Comparison of ENCODE assay signal across 20 cellular contexts in genomic region chr1:84348240-84348555, GRCh38. TPM values are rescaled to one million over a fixed set of nuclear protein-coding genes. Genes with fewer than 3 reads are reported as not detected.
DNase-seq lines count a peak whose midpoint lies in the region; ATAC-seq, FAIRE-seq and TF ChIP-seq lines count a peak whose summit lies in the region.
"Had no signal": no experiment of that assay in that cellular context is flagged by ENCODE, and none has a peak within 500 bp of the region (broad histone marks: within the 10 kb centered on the region; RNA-seq: fewer than 3 reads in every experiment).

No MANE protein-coding gene starts in this region.

- H3K4me1 Mint-ChIP-seq in activated T-helper 1 cell treated with anti-CD3 and anti-CD28 coated beads, Interleukin-12 subunit alpha, Interleukin-12 subunit beta, Interleukin-2, Interleukin-4 antibody, amounts not matched to agents 30 ng/mL and 10 ng/mL and 1 ng/mL, durations not matched to agents 14 hours and 24 hours and 36 hours (ENCODE audit: low read depth), result no peaks in the 10 kb centered on the region
- H3K4me1 Mint-ChIP-seq: IgD-negative memory B cell, naive B cell had no signal

- no peaks in the 10 kb centered on the region for H3K9me1 ChIP-seq in K562 (ENCODE audit: control insufficient read depth, insufficient read depth, low read length)

- ATAC-seq in K562 (no peak; the same call in 2 of the 3 replicates), HG02970 (IDR thresholded peaks at IDR 0.05; ENCODE audit: low FRiP score, unreplicated experiment) (no peak), GM18870 (IDR thresholded peaks at IDR 0.05; ENCODE audit: unreplicated experiment) (no peak)
- ATAC-seq: gastroesophageal sphincter, right lobe of liver had no signal

- no peak for TF ChIP-seq CTCF in K562 (IDR thresholded peaks at IDR 0.05 in 2 of 3, conservative IDR thresholded peaks at IDR 0.05 in 1 of 3; ENCODE audit: insufficient read depth in 2 of 3, low read depth in 1 of 3, low read length in 3 of 3)

- no peak overlapping the region for H3K4me3 ChIP-seq in K562
- H3K4me3 ChIP-seq: ascending aorta, coronary artery, gastroesophageal sphincter, right lobe of liver had no signal

- FAIRE-seq in K562 (lab: Jason Lieb, UNC), result no peak
- FAIRE-seq: endothelial cell of umbilical vein had no signal

- intact Hi-C loops in K562 (cut with micrococcal nuclease), result no loop called here
- intact Hi-C loops in activated T-helper 1 cell treated with anti-CD3 and anti-CD28 coated beads, Interleukin-12 subunit alpha, Interleukin-12 subunit beta, Interleukin-2, Interleukin-4 antibody, amounts not matched to agents 30 ng/mL and 10 ng/mL and 1 ng/mL, durations not matched to agents 14 hours and 24 hours and 36 hours (cut with micrococcal nuclease), result no loop called here

- no peaks in the 10 kb centered on the region for H3K9me3 Mint-ChIP-seq in activated T-helper 1 cell treated with anti-CD3 and anti-CD28 coated beads, Interleukin-12 subunit alpha, Interleukin-12 subunit beta, Interleukin-2, Interleukin-4 antibody, amounts not matched to agents 30 ng/mL and 10 ng/mL and 1 ng/mL, durations not matched to agents 14 hours and 24 hours and 36 hours
- H3K9me3 Mint-ChIP-seq: IgD-negative memory B cell, naive B cell had no signal

- TF ChIP-seq POLR2A in K562 (conservative IDR thresholded peaks at IDR 0.05), result no peak

- no peaks in the 10 kb centered on the region; a peak in 2 of 5 replicates for H3K4me1 ChIP-seq in K562 (replicated peaks in 1 of 2; ENCODE audit: control insufficient read depth in 2 of 2, insufficient read depth in 2 of 2, low read length in 2 of 2)
- H3K4me1 ChIP-seq: ascending aorta, right lobe of liver had no signal

- no peak overlapping the region for H3K27ac ChIP-seq in K562 (ENCODE audit: extremely low read depth, low read depth, low read length)
- H3K27ac ChIP-seq: ascending aorta, coronary artery, gastroesophageal sphincter, right lobe of liver had no signal

- POLR2A ChIA-PET in K562 (lab: Yijun Ruan, JAX), result interaction anchor here (0.5 kb wide), 1 partner anchor 646 kb away, joined by 3 read pairs; no protein-coding TSS in a partner anchor

- H3K9me3 ChIP-seq in K562 (replicated peaks; ENCODE audit: control insufficient read depth, insufficient read depth, low read depth, low read length), result no peaks in the 10 kb centered on the region
- H3K9me3 ChIP-seq: ascending aorta, gastroesophageal sphincter, right lobe of liver had no signal

- no peak overlapping the region for H3K9ac ChIP-seq in K562 (ENCODE audit: insufficient read depth in 1 of 2, low read depth in 2 of 2, low read length in 2 of 2)

- H3K36me3 ChIP-seq in K562 (ENCODE audit: control insufficient read depth, insufficient read depth, low read length), result no peaks in the 10 kb centered on the region
- H3K36me3 ChIP-seq: ascending aorta, gastroesophageal sphincter, right lobe of liver had no signal

- no peak overlapping the region for H3K4me3 Mint-ChIP-seq in activated T-helper 1 cell treated with anti-CD3 and anti-CD28 coated beads, Interleukin-12 subunit alpha, Interleukin-12 subunit beta, Interleukin-2, Interleukin-4 antibody, amounts not matched to agents 30 ng/mL and 10 ng/mL and 1 ng/mL, durations not matched to agents 14 hours and 24 hours and 36 hours
- H3K4me3 Mint-ChIP-seq: IgD-negative memory B cell had no signal

- H3K36me3 Mint-ChIP-seq in activated T-helper 1 cell treated with anti-CD3 and anti-CD28 coated beads, Interleukin-12 subunit alpha, Interleukin-12 subunit beta, Interleukin-2, Interleukin-4 antibody, amounts not matched to agents 30 ng/mL and 10 ng/mL and 1 ng/mL, durations not matched to agents 14 hours and 24 hours and 36 hours (ENCODE audit: low read depth), result no peaks in the 10 kb centered on the region
- H3K36me3 Mint-ChIP-seq: IgD-negative memory B cell, naive B cell had no signal

- in situ Hi-C loops in K562 (cut with MboI), result no loop called here

- DNase-seq in HT1080 (ENCODE audit: low read depth) (peak; percentile 32), K562 (ENCODE audit: extremely low read depth in 1 of 4, low spot score in 3 of 4) (peak in 1 of 4 experiments; percentile 13), left kidney (ENCODE audit: low read depth, low spot score) (peak; percentile 9), superior temporal gyrus (ENCODE audit: extremely low spot score) (peak; percentile 30)
- no peak for DNase-seq in activated T-helper 1 cell treated with anti-CD3 and anti-CD28 coated beads, Interleukin-12 subunit alpha, Interleukin-12 subunit beta, Interleukin-2, Interleukin-4 antibody, amounts not matched to agents 30 ng/mL and 10 ng/mL and 1 ng/mL, durations not matched to agents 14 hours and 24 hours and 36 hours (ENCODE audit: low spot score)
- DNase-seq: activated CD4-positive, alpha-beta T cell treated with anti-CD3 and anti-CD28 coated beads for 4 hours; activated naive CD4-positive, alpha-beta T cell treated with Interleukin-2 at 50 U/mL for 16 hours; naive B cell; NCI-H1048; NCI-H748 treated with DMSO at 0.1 percent for 48 hours; right lobe of liver; stimulated activated CD4-positive, alpha-beta T cell treated with anti-CD3 and anti-CD28 coated beads, Interleukin-1b, Interleukin-23, amount 100 ng/mL, for 48 hours had no signal

- no TSS peak for BruUV-seq in K562 (replicated peaks; lab: Mats Ljungman, UMichigan)

- no peaks in the 10 kb centered on the region for H3K79me2 ChIP-seq in K562 (ENCODE audit: control insufficient read depth, insufficient read depth, low read length)

- no peaks in the 10 kb centered on the region for H4K20me1 ChIP-seq in K562 (replicated peaks; ENCODE audit: control insufficient read depth, insufficient read depth, low read length)

- WGBS in K562 (ENCODE audit: insufficient coverage, low coverage, missing lambda C conversion rate), result under 1% methylated on average over 8 of the region's 8 CpGs

- 0 out of 2 replicates have a peak overlapping the region, but pooled peaks have one; percentile 46 for H2AFZ ChIP-seq in K562 (ENCODE audit: low read depth, low read length)

- H3K4me2 ChIP-seq in K562 (ENCODE audit: insufficient read depth, low read length), result no peak overlapping the region

- H3K27ac Mint-ChIP-seq in activated T-helper 1 cell treated with anti-CD3 and anti-CD28 coated beads, Interleukin-12 subunit alpha, Interleukin-12 subunit beta, Interleukin-2, Interleukin-4 antibody, amounts not matched to agents 30 ng/mL and 10 ng/mL and 1 ng/mL, durations not matched to agents 14 hours and 24 hours and 36 hours, result no peak overlapping the region
- H3K27ac Mint-ChIP-seq: IgD-negative memory B cell, naive B cell had no signal

- CTCF ChIA-PET in K562 (lab: Yijun Ruan, JAX; ENCODE audit: low intra/inter-chr PET ratio), result no interaction called here

- TF ChIP-seq EP300 in K562 (IDR thresholded peaks at IDR 0.05; ENCODE audit: low read length), result no peak

- H3K27me3 ChIP-seq in K562 (ENCODE audit: control insufficient read depth in 2 of 2, insufficient read depth in 2 of 2, low read length in 2 of 2), result peaks cover 0 to 4% of the 10 kb centered on the region in 2 experiments; a peak in 2 of 5 replicates
- H3K27me3 ChIP-seq: ascending aorta, gastroesophageal sphincter, right lobe of liver had no signal

- no peak for TF ChIP-seq RAD21 in K562 (CRISPR knock-in tag; conservative IDR thresholded peaks at IDR 0.05 in 1 of 2, IDR thresholded peaks at IDR 0.05 in 1 of 2)

- H3K27me3 Mint-ChIP-seq in activated T-helper 1 cell treated with anti-CD3 and anti-CD28 coated beads, Interleukin-12 subunit alpha, Interleukin-12 subunit beta, Interleukin-2, Interleukin-4 antibody, amounts not matched to agents 30 ng/mL and 10 ng/mL and 1 ng/mL, durations not matched to agents 14 hours and 24 hours and 36 hours (ENCODE audit: insufficient read depth), result no peaks in the 10 kb centered on the region
- H3K27me3 Mint-ChIP-seq: IgD-negative memory B cell, naive B cell had no signal

RNA-seq across cellular contexts. Expression of gene SAMD13, which starts 46.7 kb away (rescaled TPM):
- total RNA-seq in HT1080 (2014; rRNA removed; shearing (Covaris generic)), result 0.47 and 0.79 TPM in 2 replicates
- polyA plus RNA-seq in HT1080 (2015; cell fraction: cytosol; rRNA removed), result 1.2 and 1.4 TPM in 2 replicates
- polyA plus RNA-seq in HT1080 (2015; cell fraction: nucleus; rRNA removed), result 0.22 and 1.6 TPM in 2 replicates
- total RNA-seq in K562 (2011; cell fraction: chromatin; rRNA removed; ENCODE audit: low replicate concordance), result 1.5 TPM in 1 of 2 replicates, not detected in the other
- 0.39 TPM in 1 of 2 replicates, not detected in the other for total RNA-seq in K562 (2011; cell fraction: nucleolus; rRNA removed)
- total RNA-seq in K562 (2011; cell fraction: nucleoplasm; rRNA removed), result 1.1 TPM in 1 of 2 replicates, not detected in the other
- total RNA-seq in K562 (2014; rRNA removed) (0.86 and 1.1 TPM in 2 replicates), K562 (2014; rRNA removed; fragmentation: Illumina TruSeq; extraction: Trizol) (1.1 and 1.3 TPM in 2 replicates), K562 (2015; rRNA removed; fragmentation: Illumina TruSeq; extraction: Trizol) (1.2 and 1.3 TPM in 2 replicates), K562 (2021) (0.56 and 0.78 TPM in 2 replicates)
- polyA plus RNA-seq in K562 (2011; rRNA removed) (0.39 and 0.96 TPM in 2 replicates), K562 (2014; fragmentation: Illumina TruSeq; extraction: Trizol) (1.1 and 1.2 TPM in 2 replicates), K562 (2014; fragmentation: Nextera tagmentation; extraction: Ambion mirVana) (under 1 TPM; 0.92 to 1.00 TPM), K562 (2014; rRNA removed) (1.7 and 2.7 TPM in 2 replicates)
- 0.09 and 0.21 TPM in 2 replicates for polyA plus RNA-seq in K562 (2011; cell fraction: cytosol; rRNA removed)
- 0.25 and 0.78 TPM in 2 replicates for polyA plus RNA-seq in K562 (2011; cell fraction: nucleus; rRNA removed)
- 1.6 and 2.4 TPM in 2 replicates for polyA plus RNA-seq in K562 (2012)
- 0.42 and 1.3 TPM in 2 replicates for polyA minus RNA-seq in K562 (2011; rRNA and poly(A)+ RNA removed)
- polyA minus RNA-seq in K562 (2011; cell fraction: cytosol; rRNA and poly(A)+ RNA removed), result not detected in 2 replicates
- polyA minus RNA-seq in K562 (2011; cell fraction: nucleus; rRNA and poly(A)+ RNA removed), result 0.40 TPM in 1 of 2 replicates, not detected in the other
- 0.34 and 0.60 TPM in 2 replicates for total RNA-seq in activated T-helper 1 cell treated with anti-CD3 and anti-CD28 coated beads, Interleukin-12 subunit alpha, Interleukin-12 subunit beta, Interleukin-2, Interleukin-4 antibody, amounts not matched to agents 30 ng/mL and 10 ng/mL and 1 ng/mL, durations not matched to agents 14 hours and 24 hours and 36 hours
- total RNA-seq: ascending aorta had no signal
- polyA plus RNA-seq: IgD-negative memory B cell had no signal

RNA-seq across cellular contexts. Expression of gene DNASE2B, which starts 50.1 kb away (rescaled TPM):
- total RNA-seq in HT1080 (2014; rRNA removed; shearing (Covaris generic)), result not detected in 2 replicates
- polyA plus RNA-seq in HT1080 (2015; cell fraction: cytosol; rRNA removed), result not detected in 2 replicates
- polyA plus RNA-seq in HT1080 (2015; cell fraction: nucleus; rRNA removed), result not detected in 2 replicates
- not detected in 2 replicates for total RNA-seq in K562 (2011; cell fraction: chromatin; rRNA removed; ENCODE audit: low replicate concordance)
- not detected in 2 replicates for total RNA-seq in K562 (2011; cell fraction: nucleolus; rRNA removed)
- not detected in 2 replicates for total RNA-seq in K562 (2011; cell fraction: nucleoplasm; rRNA removed)
- total RNA-seq in K562 (2014; rRNA removed), result not detected in 2 replicates
- total RNA-seq in K562 (2014; rRNA removed; fragmentation: Illumina TruSeq; extraction: Trizol), result not detected in 2 replicates
- total RNA-seq in K562 (2015; rRNA removed; fragmentation: Illumina TruSeq; extraction: Trizol), result not detected in 2 replicates
- total RNA-seq in K562 (2021), result not detected in 2 replicates
- polyA plus RNA-seq in K562 (2011; rRNA removed), result not detected in 2 replicates
- polyA plus RNA-seq in K562 (2011; cell fraction: cytosol; rRNA removed), result not detected in 2 replicates
- not detected in 2 replicates for polyA plus RNA-seq in K562 (2011; cell fraction: nucleus; rRNA removed)
- not detected in 2 replicates for polyA plus RNA-seq in K562 (2012)
- not detected in 2 replicates for polyA plus RNA-seq in K562 (2014; fragmentation: Illumina TruSeq; extraction: Trizol)
- not detected for polyA plus RNA-seq in K562 (2014; fragmentation: Nextera tagmentation; extraction: Ambion mirVana)
- not detected in 2 replicates for polyA plus RNA-seq in K562 (2014; rRNA removed)
- not detected in 2 replicates for polyA minus RNA-seq in K562 (2011; rRNA and poly(A)+ RNA removed)
- not detected in 2 replicates for polyA minus RNA-seq in K562 (2011; cell fraction: cytosol; rRNA and poly(A)+ RNA removed)
- not detected in 2 replicates for polyA minus RNA-seq in K562 (2011; cell fraction: nucleus; rRNA and poly(A)+ RNA removed)
- total RNA-seq in activated T-helper 1 cell treated with anti-CD3 and anti-CD28 coated beads, Interleukin-12 subunit alpha, Interleukin-12 subunit beta, Interleukin-2, Interleukin-4 antibody, amounts not matched to agents 30 ng/mL and 10 ng/mL and 1 ng/mL, durations not matched to agents 14 hours and 24 hours and 36 hours, result not detected in 2 replicates
- total RNA-seq: ascending aorta, endothelial cell of umbilical vein, gastroesophageal sphincter, liver had no signal
- polyA plus RNA-seq: endothelial cell of umbilical vein, IgD-negative memory B cell, liver had no signal
